8 cellular contexts compared by ENCODE assay signal in the genomic region with DNA sequence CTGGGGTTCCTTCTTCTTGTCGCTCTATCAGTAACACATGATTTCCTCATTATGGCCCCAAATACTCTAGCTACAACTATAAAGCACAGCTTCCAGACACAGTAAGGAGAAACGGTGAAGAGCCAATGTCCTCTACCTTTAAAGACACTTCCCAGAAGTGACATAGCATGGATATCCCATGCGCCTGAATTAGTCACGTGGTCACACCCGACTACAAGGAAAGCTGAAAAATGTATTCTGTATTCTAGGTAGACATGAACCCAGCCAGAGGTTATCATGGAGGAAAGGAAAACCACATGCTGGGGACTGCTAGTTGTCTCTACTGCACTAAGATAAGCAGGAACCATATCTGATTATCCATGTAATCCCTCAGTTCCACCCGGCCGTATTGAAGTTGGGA.
"Had no signal": no experiment of that assay in that cellular context is flagged by ENCODE, and none has a peak within 500 bp of the region (broad histone marks: within the 10 kb centered on the region; RNA-seq: fewer than 3 reads in every experiment).

No MANE protein-coding gene starts in this region.

- FAIRE-seq: G401.6, GM12878, GM12891, GM12892, GM18507, GM19239 had no signal

- ATAC-seq: GM12878 had no signal

- H3K4me3 ChIP-seq: GM12878 had no signal

- DNase-seq: GDM1, GF-D8 had no signal
